ENCODE assay signal across 28 cellular contexts in the genomic region with DNA sequence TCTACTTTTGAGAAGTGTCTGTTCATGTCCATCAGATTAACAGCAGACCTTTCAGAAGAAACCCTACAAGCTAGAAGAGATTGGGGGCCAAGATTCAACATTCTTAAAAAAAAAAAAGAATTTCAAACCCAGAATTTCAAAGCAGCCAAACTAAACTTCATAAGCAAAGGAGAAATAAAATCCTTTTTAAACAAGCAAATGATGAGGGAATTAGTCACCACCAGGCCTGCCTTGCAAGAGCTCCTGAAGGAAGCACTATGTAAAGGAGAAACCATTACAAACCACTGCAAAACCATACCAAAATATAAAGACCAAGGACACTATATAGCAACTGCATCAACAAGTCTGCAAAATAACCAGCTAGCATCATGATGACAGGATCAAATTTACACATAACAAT.
"Had no signal": no experiment of that assay in that cellular context is flagged by ENCODE, and none has a peak within 500 bp of the region (broad histone marks: within the 10 kb centered on the region; RNA-seq: fewer than 3 reads in every experiment).

No MANE protein-coding gene starts in this region.

- FAIRE-seq: colon had no signal

- H3K9me3 ChIP-seq: body of pancreas, gastroesophageal sphincter had no signal

- H3K36me3 Mint-ChIP-seq: activated naive CD4-positive, alpha-beta T cell treated with anti-CD3 and anti-CD28 coated beads, Interleukin-2, amount 10 ng/mL, durations not matched to agents 7 days and 5 days; activated naive CD4-positive, alpha-beta T cell treated with anti-CD3 and anti-CD28 coated beads, Interleukin-2, amount 50 U/mL, for 72 hours; activated naive CD8-positive, alpha-beta T cell treated with anti-CD3 and anti-CD28 coated beads, Interleukin-2, amount 10 ng/mL, durations not matched to agents 7 days and 5 days had no signal

- H3K4me1 ChIP-seq: ascending aorta, body of pancreas, esophagus muscularis mucosa, gastroesophageal sphincter, heart right ventricle had no signal

- H3K36me3 ChIP-seq: ascending aorta, esophagus muscularis mucosa, gastroesophageal sphincter, heart right ventricle had no signal

- H3K27me3 ChIP-seq: ascending aorta, body of pancreas, esophagus muscularis mucosa, gastroesophageal sphincter, heart right ventricle had no signal

- H3K27ac Mint-ChIP-seq: activated CD4-positive, alpha-beta memory T cell treated with anti-CD3 and anti-CD28 coated beads, Interleukin-2, amount 10 ng/mL, durations not matched to agents 7 days and 5 days; activated CD4-positive, alpha-beta T cell treated with anti-CD3 and anti-CD28 coated beads, Interleukin-2, amount 10 ng/mL, durations not matched to agents 7 days and 5 days; activated naive CD4-positive, alpha-beta T cell treated with anti-CD3 and anti-CD28 coated beads, Interleukin-2, amount 10 ng/mL, durations not matched to agents 7 days and 5 days; activated naive CD4-positive, alpha-beta T cell treated with anti-CD3 and anti-CD28 coated beads, Interleukin-2, amount 50 U/mL, for 72 hours; activated naive CD8-positive, alpha-beta T cell treated with anti-CD3 and anti-CD28 coated beads, Interleukin-2, amount 10 ng/mL, durations not matched to agents 7 days and 5 days; activated T-cell treated with anti-CD3 and anti-CD28 coated beads, Interleukin-2, amount 50 U/mL, for 24 hours; activated T-cell treated with anti-CD3 and anti-CD28 coated beads, Interleukin-2, amount 50 U/mL, for 72 hours; effector memory CD8-positive, alpha-beta T cell had no signal

- H3K27ac ChIP-seq: ascending aorta, body of pancreas, esophagus muscularis mucosa, gastroesophageal sphincter, heart right ventricle had no signal

- H3K4me3 Mint-ChIP-seq: activated CD4-positive, alpha-beta memory T cell treated with anti-CD3 and anti-CD28 coated beads, Interleukin-2, amount 10 ng/mL, durations not matched to agents 7 days and 5 days; activated CD4-positive, alpha-beta T cell treated with anti-CD3 and anti-CD28 coated beads, Interleukin-2, amount 10 ng/mL, durations not matched to agents 7 days and 5 days; activated naive CD4-positive, alpha-beta T cell treated with anti-CD3 and anti-CD28 coated beads, Interleukin-2, amount 10 ng/mL, durations not matched to agents 7 days and 5 days; activated naive CD8-positive, alpha-beta T cell treated with anti-CD3 and anti-CD28 coated beads, Interleukin-2, amount 10 ng/mL, durations not matched to agents 7 days and 5 days; activated T-cell treated with anti-CD3 and anti-CD28 coated beads, Interleukin-2, amount 50 U/mL, for 24 hours; activated T-cell treated with anti-CD3 and anti-CD28 coated beads, Interleukin-2, amount 50 U/mL, for 72 hours; effector memory CD8-positive, alpha-beta T cell had no signal

- H3K4me3 ChIP-seq: ascending aorta, body of pancreas, esophagus muscularis mucosa, gastroesophageal sphincter, heart right ventricle had no signal

- ATAC-seq: activated naive CD4-positive, alpha-beta T cell treated with anti-CD3 and anti-CD28 coated beads, Interleukin-2, amount 50 U/mL, for 72 hours; activated T-cell treated with anti-CD3 and anti-CD28 coated beads, Interleukin-2, amount 50 U/mL, for 72 hours; body of pancreas; effector memory CD8-positive, alpha-beta T cell; gastroesophageal sphincter; heart right ventricle had no signal

- H3K4me1 Mint-ChIP-seq: activated CD4-positive, alpha-beta memory T cell treated with anti-CD3 and anti-CD28 coated beads, Interleukin-2, amount 10 ng/mL, durations not matched to agents 7 days and 5 days; activated CD4-positive, alpha-beta T cell treated with anti-CD3 and anti-CD28 coated beads, Interleukin-2, amount 10 ng/mL, durations not matched to agents 7 days and 5 days; activated naive CD4-positive, alpha-beta T cell treated with anti-CD3 and anti-CD28 coated beads, Interleukin-2, amount 10 ng/mL, durations not matched to agents 7 days and 5 days; activated naive CD8-positive, alpha-beta T cell treated with anti-CD3 and anti-CD28 coated beads, Interleukin-2, amount 10 ng/mL, durations not matched to agents 7 days and 5 days had no signal

- H3K9me3 Mint-ChIP-seq: activated CD4-positive, alpha-beta T cell treated with anti-CD3 and anti-CD28 coated beads, Interleukin-2, amount 10 ng/mL, durations not matched to agents 7 days and 5 days; activated naive CD4-positive, alpha-beta T cell treated with anti-CD3 and anti-CD28 coated beads, Interleukin-2, amount 10 ng/mL, durations not matched to agents 7 days and 5 days had no signal

- H3K27me3 Mint-ChIP-seq: activated CD4-positive, alpha-beta memory T cell treated with anti-CD3 and anti-CD28 coated beads, Interleukin-2, amount 10 ng/mL, durations not matched to agents 7 days and 5 days; activated CD4-positive, alpha-beta T cell treated with anti-CD3 and anti-CD28 coated beads, Interleukin-2, amount 10 ng/mL, durations not matched to agents 7 days and 5 days; activated naive CD4-positive, alpha-beta T cell treated with anti-CD3 and anti-CD28 coated beads, Interleukin-2, amount 10 ng/mL, durations not matched to agents 7 days and 5 days; activated naive CD8-positive, alpha-beta T cell treated with anti-CD3 and anti-CD28 coated beads, Interleukin-2, amount 10 ng/mL, durations not matched to agents 7 days and 5 days; activated T-cell treated with anti-CD3 and anti-CD28 coated beads, Interleukin-2, amount 50 U/mL, for 24 hours; effector memory CD8-positive, alpha-beta T cell had no signal

- DNase-seq: activated CD4-positive, alpha-beta memory T cell treated with anti-CD3 and anti-CD28 coated beads, Interleukin-2, amount 10 ng/mL, durations not matched to agents 7 days and 5 days; activated CD4-positive, alpha-beta T cell treated with anti-CD3 and anti-CD28 coated beads for 1 hour; activated CD4-positive, alpha-beta T cell treated with anti-CD3 and anti-CD28 coated beads for 4 hours; activated CD4-positive, alpha-beta T cell treated with anti-CD3 and anti-CD28 coated beads, Interleukin-2, amount 10 ng/mL, durations not matched to agents 7 days and 5 days; activated CD4-positive, alpha-beta T cell treated with anti-CD3 and anti-CD28 coated beads, Interleukin-2, amount 50 U/mL, for 4 hours; activated CD8-positive, alpha-beta memory T cell treated with anti-CD3 and anti-CD28 coated beads, Interleukin-2, amount 50 U/mL, for 48 hours; activated gamma-delta T cell; activated naive CD4-positive, alpha-beta T cell; activated naive CD4-positive, alpha-beta T cell treated with anti-CD3 and anti-CD28 coated beads, Interleukin-2, amount 10 ng/mL, durations not matched to agents 7 days and 5 days; activated naive CD8-positive, alpha-beta T cell treated with anti-CD3 and anti-CD28 coated beads, Interleukin-2, amount 10 ng/mL, durations not matched to agents 7 days and 5 days; activated T-cell treated with anti-CD3 and anti-CD28 coated beads for 4 hours; activated T-cell treated with anti-CD3 and anti-CD28 coated beads, Interleukin-2, amount 50 U/mL, for 24 hours; activated T-cell treated with anti-CD3 and anti-CD28 coated beads, Interleukin-2, amount 50 U/mL, for 72 hours; body of pancreas; caudate nucleus; cortex of kidney; dermis blood vessel endothelial cell; effector CD4-positive, alpha-beta T cell; effector memory CD8-positive, alpha-beta T cell; erythroblast; foreskin melanocyte; heart right ventricle; T-helper 2 cell had no signal
